In genomic region chr9:130712564-130713285, GRCh38 we compare ENCODE assay signal across 8 cellular contexts. TPM values are rescaled to one million over a fixed set of nuclear protein-coding genes. Genes with fewer than 3 reads are reported as not detected.
DNase-seq lines count a peak whose midpoint lies in the region; ATAC-seq and TF ChIP-seq lines count a peak whose summit lies in the region.

No MANE protein-coding gene starts in this region.

- H3K36me3 Mint-ChIP-seq in Calu3 (ENCODE audit: insufficient read depth, unreplicated experiment) (peaks cover 32% of the 10 kb centered on the region), endothelial cell (ENCODE audit: low read depth, unreplicated experiment) (no peaks in the 10 kb centered on the region), mesothelial cell of epicardium (no peaks in the 10 kb centered on the region)

- H3K4me3 ChIP-seq in HUES48 (ENCODE audit: low read depth, low read length) (peak overlapping the region; percentile 68), NT2/D1 (ENCODE audit: insufficient read length, low read depth) (peak overlapping the region; percentile 86)

- H3K27ac ChIP-seq in HUES48 (ENCODE audit: low read depth, low read length): peak overlapping the region; percentile 98

- peak; percentile 95 for ATAC-seq in GM21423 (IDR thresholded peaks at IDR 0.05; ENCODE audit: unreplicated experiment)

- H3K9me3 Mint-ChIP-seq in Calu3 (ENCODE audit: low read depth, unreplicated experiment) (no peaks in the 10 kb centered on the region), endothelial cell (ENCODE audit: unreplicated experiment) (no peaks in the 10 kb centered on the region), mesothelial cell of epicardium (no peaks in the 10 kb centered on the region)

- DNase-seq in Calu3 (peak; percentile 93), NT2/D1 (ENCODE audit: low read depth, low spot score) (peak; percentile 98), endothelial cell (ENCODE audit: low spot score) (peak; percentile 94), mesothelial cell of epicardium (ENCODE audit: low spot score in 2 of 2, unreplicated experiment in 2 of 2) (peak; percentile 92 to 95)
- DNase-seq in activated CD8-positive, alpha-beta memory T cell treated with anti-CD3 and anti-CD28 coated beads, Interleukin-2, amount 50 U/mL, for 4 hours: peak; percentile 92
- DNase-seq in stimulated activated CD8-positive, alpha-beta memory T cell treated with anti-CD3 and anti-CD28 coated beads, Interleukin-15, amount 100 ng/mL, for 4 hours (ENCODE audit: low read depth in 2 of 2): peak; percentile 84 to 93

- H3K27me3 Mint-ChIP-seq in Calu3 (ENCODE audit: unreplicated experiment) (peaks cover 12% of the 10 kb centered on the region), endothelial cell (ENCODE audit: unreplicated experiment) (peaks cover 3% of the 10 kb centered on the region), mesothelial cell of epicardium (ENCODE audit: low read depth) (no peaks in the 10 kb centered on the region)

- H3K27ac Mint-ChIP-seq in Calu3 (ENCODE audit: unreplicated experiment): peak overlapping the region; percentile 84
- peak overlapping the region; percentile 96 for H3K27ac Mint-ChIP-seq in endothelial cell (ENCODE audit: unreplicated experiment)
- H3K27ac Mint-ChIP-seq in mesothelial cell of epicardium: peak overlapping the region; percentile 95

- H3K4me1 ChIP-seq in HUES48 (ENCODE audit: control insufficient read depth, insufficient read depth, low read length): peaks cover 18% of the 10 kb centered on the region
- no peaks in the 10 kb centered on the region for H3K4me1 ChIP-seq in NT2/D1 (ENCODE audit: insufficient read depth, insufficient read length)

- intact Hi-C loops in Calu3 (cut with micrococcal nuclease; ENCODE audit: unreplicated experiment): no loop called here

- H3K9me3 ChIP-seq in HUES48 (ENCODE audit: control insufficient read depth, insufficient read depth, low read length) (no peaks in the 10 kb centered on the region), NT2/D1 (ENCODE audit: insufficient read depth, low read length) (no peaks in the 10 kb centered on the region)

- H3K36me3 ChIP-seq in HUES48 (ENCODE audit: control insufficient read depth, insufficient read depth, low read length): no peaks in the 10 kb centered on the region
- H3K36me3 ChIP-seq in NT2/D1 (ENCODE audit: insufficient read depth, insufficient read length, low read length): peaks cover 6% of the 10 kb centered on the region

- H3K4me1 Mint-ChIP-seq in Calu3 (ENCODE audit: low read depth, unreplicated experiment): no peaks in the 10 kb centered on the region
- peaks cover 30% of the 10 kb centered on the region for H3K4me1 Mint-ChIP-seq in endothelial cell (ENCODE audit: unreplicated experiment)
- peaks cover 29% of the 10 kb centered on the region for H3K4me1 Mint-ChIP-seq in mesothelial cell of epicardium

- CTCF ChIA-PET in Calu3 (lab: Charles Lee): interaction anchor here (0.6 kb wide), 1 partner anchor 16 kb away, joined by 3 read pairs; no protein-coding TSS in a partner anchor

- no TSS peak for BruUV-seq in Calu3 (replicated peaks; lab: Mats Ljungman, UMichigan)

- TF ChIP-seq CTCF in Calu3 (IDR thresholded peaks at IDR 0.05; ENCODE audit: unreplicated experiment): no peak
- no peak for TF ChIP-seq CTCF in endothelial cell (IDR thresholded peaks at IDR 0.05; ENCODE audit: unreplicated experiment)
- TF ChIP-seq CTCF in mesothelial cell of epicardium (IDR thresholded peaks at IDR 0.05; ENCODE audit: unreplicated experiment): peak; percentile 1

- H3K4me3 Mint-ChIP-seq in Calu3 (ENCODE audit: low read depth, unreplicated experiment): peak overlapping the region; percentile 90
- peak overlapping the region; percentile 96 for H3K4me3 Mint-ChIP-seq in endothelial cell (ENCODE audit: unreplicated experiment)
- peak overlapping the region; percentile 96 for H3K4me3 Mint-ChIP-seq in mesothelial cell of epicardium

- H3K27me3 ChIP-seq in HUES48 (ENCODE audit: control insufficient read depth, insufficient read depth, low read length) (no peaks in the 10 kb centered on the region), NT2/D1 (ENCODE audit: insufficient read depth, insufficient read length) (no peaks in the 10 kb centered on the region)

- H3K9ac ChIP-seq in HUES48 (ENCODE audit: low read depth, low read length) (peak overlapping the region; percentile 96), NT2/D1 (ENCODE audit: insufficient read length, low read depth) (peak overlapping the region; percentile 94)

RNA-seq across cellular contexts. Expression of gene EXOSC2, which starts 19.1 kb away (rescaled TPM):
- 42.9 and 43.0 TPM in 2 replicates for total RNA-seq in Calu3 (2022)
- 26.0 TPM for total RNA-seq in endothelial cell (ENCODE audit: unreplicated experiment)
- total RNA-seq in mesothelial cell of epicardium: 52.8 to 56.2 TPM (median 54.4 TPM) in 3 replicates

RNA-seq across cellular contexts. Expression of gene PRDM12, which starts 48.3 kb away (rescaled TPM):
- not detected in 2 replicates for total RNA-seq in Calu3 (2022)
- not detected for total RNA-seq in endothelial cell (ENCODE audit: unreplicated experiment)
- total RNA-seq in mesothelial cell of epicardium: 0.11 TPM in 1 of 3 replicates, not detected in the others

Comparison
In these comparisons a context has a peak if more than half of its experiments do, and no peak if none do; other contexts are left out.
1. Peak in every context shown above with its lines: DNase-seq, ATAC-seq, H3K4me3 ChIP-seq and H3K27ac ChIP-seq.